9 cellular contexts compared by ENCODE assay signal in the genomic region with DNA sequence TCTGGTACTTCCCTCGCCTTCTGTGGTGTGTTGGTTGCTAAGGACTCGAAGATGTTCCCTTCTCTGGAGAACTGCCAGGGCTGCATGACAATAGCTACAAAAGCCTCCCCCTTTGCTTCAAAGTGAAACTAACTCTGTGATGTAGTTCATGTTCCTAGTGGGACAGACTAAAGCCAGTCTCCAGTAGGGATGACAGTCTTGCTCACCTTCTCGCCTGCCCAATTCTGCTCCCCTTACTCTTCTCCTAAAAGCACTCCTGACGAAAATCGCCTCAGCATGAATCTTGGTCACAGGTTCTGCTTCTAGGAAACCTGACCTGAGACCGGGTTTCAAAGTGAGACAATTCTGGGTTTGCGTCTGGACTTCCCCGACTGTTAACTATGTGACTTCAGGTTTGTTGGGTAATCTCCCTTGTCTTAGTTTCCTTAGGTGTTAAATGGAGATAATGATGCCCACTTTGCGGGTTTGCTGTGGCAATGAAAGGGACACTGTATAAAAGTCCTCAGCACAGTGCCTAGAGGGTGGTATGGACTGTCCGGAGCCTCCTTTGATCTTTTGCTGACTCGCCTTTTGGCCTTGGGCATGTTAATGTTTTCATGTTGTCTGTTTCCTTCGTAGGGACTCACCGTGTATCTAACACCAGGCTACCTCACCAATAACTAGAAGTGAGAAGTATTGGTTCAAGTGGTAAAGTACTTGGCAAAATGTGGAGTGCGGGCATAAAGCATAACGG. TPM values are rescaled to one million over a fixed set of nuclear protein-coding genes. Genes with fewer than 3 reads are reported as not detected.
DNase-seq lines count a peak whose midpoint lies in the region; ATAC-seq and TF ChIP-seq lines count a peak whose summit lies in the region.
"Had no signal": no experiment of that assay in that cellular context is flagged by ENCODE, and none has a peak within 500 bp of the region (broad histone marks: within the 10 kb centered on the region; RNA-seq: fewer than 3 reads in every experiment).

No MANE protein-coding gene starts in this region.

- no peaks in the 10 kb centered on the region for H3K9me3 Mint-ChIP-seq in MCF 10A (ENCODE audit: unreplicated experiment)

- peaks cover 26% of the 10 kb centered on the region for H3K4me1 ChIP-seq in mammary epithelial cell (ENCODE audit: insufficient read depth, low read length)
- peaks cover 4 to 7% of the 10 kb centered on the region in 2 donors for H3K4me1 ChIP-seq in adrenal gland (replicated peaks in 1 of 2)
- H3K4me1 ChIP-seq in subcutaneous abdominal adipose tissue (ENCODE audit: control insufficient read depth in 5 of 5, insufficient read depth in 5 of 5, low read length in 5 of 5), result peaks cover 0 to 22% (median 14%) of the 10 kb centered on the region in 5 donors

- H3K27ac ChIP-seq in mammary epithelial cell (ENCODE audit: insufficient read depth, low read depth, low read length) (no peak overlapping the region), adrenal gland (peak overlapping the region in 1 of 5 donors; percentile 64), subcutaneous abdominal adipose tissue (ENCODE audit: low read depth, low read length) (no peak overlapping the region)

- H3K4me1 Mint-ChIP-seq in MCF 10A (ENCODE audit: insufficient read depth, unreplicated experiment), result peaks cover 4% of the 10 kb centered on the region

- no peaks in the 10 kb centered on the region for H3K79me2 ChIP-seq in mammary epithelial cell (ENCODE audit: insufficient read depth, low read length)

- no peak overlapping the region for H3K27ac Mint-ChIP-seq in MCF 10A (ENCODE audit: low read depth, unreplicated experiment)

- H2AFZ ChIP-seq in mammary epithelial cell (ENCODE audit: low read depth, low read length), result peak overlapping the region; percentile 11

- H3K9me3 ChIP-seq in mammary epithelial cell (replicated peaks; ENCODE audit: insufficient read depth, low read length) (no peaks in the 10 kb centered on the region), adrenal gland (replicated peaks in 1 of 3) (no peaks in the 10 kb centered on the region), subcutaneous abdominal adipose tissue (ENCODE audit: control insufficient read depth in 5 of 5, low read length in 5 of 5) (no peaks in the 10 kb centered on the region)

- ATAC-seq in HG02938 (IDR thresholded peaks at IDR 0.05; ENCODE audit: unreplicated experiment) (peak; percentile 63), HG03571 (IDR thresholded peaks at IDR 0.05; ENCODE audit: unreplicated experiment) (no peak)

- H3K4me3 Mint-ChIP-seq in MCF 10A (ENCODE audit: unreplicated experiment), result no peak overlapping the region

- CTCF ChIA-PET in mammary epithelial cell (lab: Charles Lee; ENCODE audit: low non-redundant PET), result no interaction called here
- CTCF ChIA-PET in MCF 10A (lab: Yijun Ruan, JAX), result interaction anchor here (0.7 kb wide), 1 partner anchor 693 kb away, joined by 4 read pairs; no protein-coding TSS in a partner anchor

- no TSS peak for BruUV-seq in mammary epithelial cell (replicated peaks; lab: Mats Ljungman, UMichigan)
- no TSS peak for BruUV-seq in MCF 10A (replicated peaks; lab: Mats Ljungman, UMichigan)

- dilution Hi-C loops in mammary epithelial cell (cut with HindIII; ENCODE audit: low sequenced_read_pairs), result no loop called here

- H4K20me1 ChIP-seq in mammary epithelial cell (ENCODE audit: insufficient read depth, low read length), result no peaks in the 10 kb centered on the region

- H3K36me3 Mint-ChIP-seq in MCF 10A (ENCODE audit: insufficient read depth, unreplicated experiment), result no peaks in the 10 kb centered on the region

- intact Hi-C loops in mammary epithelial cell (cut with micrococcal nuclease), result no loop called here
- intact Hi-C loops in MCF 10A (cut with micrococcal nuclease), result no loop called here
- intact Hi-C loops in adrenal gland (cut with DNase I), result loop anchor here in 1 of 2 donors (10.0 kb wide), 1 partner anchor 65 kb away; no protein-coding TSS in a partner anchor

- DNase-seq in mammary epithelial cell (no peak), MCF 10A (ENCODE audit: unreplicated experiment) (no peak), adrenal gland (peak; percentile 42 to 82 (median 70)), GDM1 (lab: John Stamatoyannopoulos, UW) (no peak)
- no peak for DNase-seq in activated CD4-positive, alpha-beta T cell treated with anti-CD3 and anti-CD28 coated beads, Interleukin-2, amount 50 U/mL, for 1 hour
- DNase-seq: HCEC 1CT had no signal

- H3K36me3 ChIP-seq in mammary epithelial cell (ENCODE audit: insufficient read depth, low read length) (no peaks in the 10 kb centered on the region), adrenal gland (replicated peaks in 1 of 2) (no peaks in the 10 kb centered on the region), subcutaneous abdominal adipose tissue (ENCODE audit: control insufficient read depth in 5 of 5, insufficient read depth in 5 of 5, low read length in 5 of 5) (no peaks in the 10 kb centered on the region)

- H3K9ac ChIP-seq in mammary epithelial cell (ENCODE audit: insufficient read depth, low read length), result no peak overlapping the region
- no peak overlapping the region for H3K9ac ChIP-seq in subcutaneous abdominal adipose tissue (ENCODE audit: low read length in 5 of 5)

- no peaks in the 10 kb centered on the region for H3K27me3 Mint-ChIP-seq in MCF 10A (ENCODE audit: insufficient read depth, unreplicated experiment)

- TF ChIP-seq POLR2A in adrenal gland (IDR thresholded peaks at IDR 0.05), result no peak

- no peaks in the 10 kb centered on the region for H3K27me3 ChIP-seq in mammary epithelial cell (ENCODE audit: insufficient read depth, low read length)
- H3K27me3 ChIP-seq in adrenal gland, result no peaks in the 10 kb centered on the region
- H3K27me3 ChIP-seq in subcutaneous abdominal adipose tissue (ENCODE audit: control insufficient read depth in 5 of 5, insufficient read depth in 4 of 5, low read length in 5 of 5), result no peaks in the 10 kb centered on the region

- in situ Hi-C loops in mammary epithelial cell (cut with MboI; ENCODE audit: low sequenced_read_pairs in 2 of 2), result no loop called here

- TF ChIP-seq CTCF in mammary epithelial cell (conservative IDR thresholded peaks at IDR 0.05 in 1 of 2, IDR thresholded peaks at IDR 0.05 in 1 of 2; ENCODE audit: extremely low read depth in 1 of 2, insufficient read depth in 1 of 2, low read depth in 1 of 2, low read length in 2 of 2) (no peak), MCF 10A (IDR thresholded peaks at IDR 0.05; ENCODE audit: unreplicated experiment) (no peak), adrenal gland (IDR thresholded peaks at IDR 0.05) (no peak)

- no peak overlapping the region for H3K4me3 ChIP-seq in mammary epithelial cell (replicated peaks in 1 of 3; ENCODE audit: insufficient read depth in 1 of 3, low read depth in 2 of 3, low read length in 3 of 3)
- peak overlapping the region in 3 of 4 donors; percentile 5 to 45 (median 16) for H3K4me3 ChIP-seq in adrenal gland
- peak overlapping the region in 3 of 5 donors; percentile 10 to 28 (median 13) for H3K4me3 ChIP-seq in subcutaneous abdominal adipose tissue (ENCODE audit: low read depth in 1 of 5, low read length in 5 of 5)

- POLR2A ChIA-PET in MCF 10A (lab: Yijun Ruan, JAX), result no interaction called here

- WGBS in mammary epithelial cell (ENCODE audit: low coverage, missing lambda C conversion rate), result 80% methylated on average over 15 of the region's 15 CpGs
- WGBS in adrenal gland, 4 donors, result 41 to 49% (median 42%) methylated on average over 14 to 15 of the region's 15 CpGs

- peak overlapping the region; percentile 15 for H3K4me2 ChIP-seq in mammary epithelial cell (ENCODE audit: insufficient read depth, low read depth, low read length)

RNA-seq across cellular contexts. Expression of a gene that starts 24.9 kb away (rescaled TPM):
- total RNA-seq in mammary epithelial cell, result 10 to 100 TPM; 13.1 to 16.3 TPM
- 4.0 TPM for polyA plus RNA-seq in mammary epithelial cell
- 4.0 TPM for polyA minus RNA-seq in mammary epithelial cell
- total RNA-seq in MCF 10A (2022), result 3.8 and 4.2 TPM in 2 replicates
- 10 to 100 TPM in 6 of 8 donors, 1 to 10 TPM in 2; 9.4 to 30.7 (median 19.0) TPM for total RNA-seq in adrenal gland
- 1 to 10 TPM; 3.0 to 8.9 (median 4.8) TPM for polyA plus RNA-seq in adrenal gland

Comparison
In these comparisons a context has a peak if more than half of its experiments do, and no peak if none do; other contexts are left out.
1. DNase-seq: peak in adrenal gland (7 of 7); none in mammary epithelial cell (single experiment), MCF 10A (single experiment), GDM1 (single experiment) and activated CD4-positive, alpha-beta T cell treated with anti-CD3 and anti-CD28 coated beads, Interleukin-2, amount 50 U/mL, for 1 hour (single experiment).
2. H3K4me3 ChIP-seq: peak in adrenal gland (3 of 4) and subcutaneous abdominal adipose tissue (3 of 5); none in mammary epithelial cell (0 of 3).